ENCODE assay signal across 1 cellular context in genomic region chr19:29842471-29843179, GRCh38.
TF ChIP-seq lines count a peak whose summit lies in the region.

No MANE protein-coding gene starts in this region.

TF ChIP-seq in K562, 482 proteins besides CTCF, POLR2A, EP300 and RAD21 (continued from another document):
- TF ChIP-seq HINFP (tag; conservative IDR thresholded peaks at IDR 0.05; ENCODE audit: low read depth) (no peak), ETV6 (IDR thresholded peaks at IDR 0.05; ENCODE audit: borderline replicate concordance in 1 of 2, low read depth in 2 of 2, low read length in 1 of 2) (no peak), ETV6 (CRISPR knock-in tag; IDR thresholded peaks at IDR 0.05; ENCODE audit: borderline replicate concordance) (no peak), KAT2B (IDR thresholded peaks at IDR 0.05; ENCODE audit: low read depth, low read length) (no peak), HMG20A (CRISPR knock-in tag; conservative IDR thresholded peaks at IDR 0.05) (no peak), BDP1 (IDR thresholded peaks at IDR 0.05; ENCODE audit: insufficient read depth, insufficient read length) (no peak), ZNF561 (CRISPR knock-in tag; conservative IDR thresholded peaks at IDR 0.05) (no peak), RBM25 (IDR thresholded peaks at IDR 0.05; ENCODE audit: low read depth, low read length, severe bottlenecking) (peak; percentile 41), ZNF766 (CRISPR knock-in tag; conservative IDR thresholded peaks at IDR 0.05) (no peak), ZNF592 (IDR thresholded peaks at IDR 0.05) (no peak), CEBPG (CRISPR knock-in tag; IDR thresholded peaks at IDR 0.05) (no peak), CEBPG (tag; conservative IDR thresholded peaks at IDR 0.05 in 1 of 2, IDR thresholded peaks at IDR 0.05 in 1 of 2) (0 out of 4 replicates have a peak, but pooled peaks of 1 of the 2 experiments have one; percentile 6), MITF (IDR thresholded peaks at IDR 0.05) (no peak), CEBPB (tag; IDR thresholded peaks at IDR 0.05) (peak; percentile 61), RBM15 (IDR thresholded peaks at IDR 0.05; ENCODE audit: insufficient read depth, low read length) (no peak), KLF13 (tag; IDR thresholded peaks at IDR 0.05; ENCODE audit: borderline replicate concordance, low read depth) (no peak), RCOR1 (IDR thresholded peaks at IDR 0.05; ENCODE audit: borderline replicate concordance in 1 of 2, low read depth in 2 of 2, low read length in 2 of 2) (no peak), ZNF584 (CRISPR knock-in tag; IDR thresholded peaks at IDR 0.05; ENCODE audit: low read depth) (no peak)
